17 cellular contexts compared by ENCODE assay signal in the genomic region with DNA sequence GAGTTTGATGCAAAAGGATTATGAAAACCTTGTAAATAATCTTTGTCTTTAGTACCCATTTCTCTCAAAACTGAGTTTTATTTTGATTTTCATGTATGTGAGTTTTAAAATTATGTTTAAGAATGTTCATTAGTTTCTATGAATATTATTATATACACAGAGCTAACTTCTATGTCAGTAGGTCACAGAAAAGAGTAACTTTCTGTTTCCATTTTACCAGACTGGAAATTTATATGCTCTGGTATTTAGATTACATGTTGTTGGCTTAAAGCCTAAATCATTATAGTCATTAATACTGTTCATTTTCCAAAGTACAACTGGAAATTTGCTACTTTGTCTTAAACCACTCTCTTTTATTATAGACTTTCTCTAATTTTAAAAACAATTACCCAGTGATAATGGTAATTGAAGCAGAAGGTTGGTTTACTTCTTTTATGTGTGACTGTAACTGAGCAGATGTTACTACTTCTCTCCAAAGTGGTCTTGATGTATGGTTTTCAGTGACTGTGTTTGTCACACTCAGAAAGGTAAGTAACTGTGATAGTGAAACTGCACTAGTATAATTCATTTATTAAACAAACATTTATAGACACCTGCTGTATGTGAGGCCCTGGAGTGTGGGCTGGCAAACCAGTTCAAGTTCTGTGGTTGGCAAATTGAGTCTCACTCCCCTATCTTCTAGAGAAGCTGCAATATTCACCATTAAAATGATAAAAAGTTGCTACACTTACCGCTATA. TPM values are rescaled to one million over a fixed set of nuclear protein-coding genes. Genes with fewer than 3 reads are reported as not detected.
DNase-seq lines count a peak whose midpoint lies in the region; ATAC-seq, FAIRE-seq and TF ChIP-seq lines count a peak whose summit lies in the region.
"Had no signal": no experiment of that assay in that cellular context is flagged by ENCODE, and none has a peak within 500 bp of the region (broad histone marks: within the 10 kb centered on the region; RNA-seq: fewer than 3 reads in every experiment).

No MANE protein-coding gene starts in this region.

- H2BK15ac ChIP-seq in mesendoderm (replicated peaks; ENCODE audit: low read depth), result no peak overlapping the region

- H3K36me3 ChIP-seq in keratinocyte (ENCODE audit: control insufficient read depth in 2 of 2, extremely low read depth in 1 of 2, insufficient read depth in 2 of 2, low read length in 2 of 2) (no peaks in the 10 kb centered on the region), mesendoderm (ENCODE audit: control insufficient read depth, insufficient read depth, low read length) (no peaks in the 10 kb centered on the region)

- H3K9ac ChIP-seq in keratinocyte (ENCODE audit: control insufficient read depth, extremely low read depth, insufficient read depth, low read length) (no peak overlapping the region), mesendoderm (ENCODE audit: low read length) (no peak overlapping the region)

- H3K36me3 Mint-ChIP-seq in Calu3 (ENCODE audit: insufficient read depth, unreplicated experiment), result no peaks in the 10 kb centered on the region
- H3K36me3 Mint-ChIP-seq in activated T-helper 1 cell treated with anti-CD3 and anti-CD28 coated beads, Interleukin-12 subunit alpha, Interleukin-12 subunit beta, Interleukin-2, Interleukin-4 antibody, amounts not matched to agents 30 ng/mL and 10 ng/mL and 1 ng/mL, durations not matched to agents 14 hours and 24 hours and 36 hours (ENCODE audit: low read depth), result no peaks in the 10 kb centered on the region

- no peak overlapping the region for H2AK5ac ChIP-seq in mesendoderm (ENCODE audit: low read length)

- peaks cover 61% of the 10 kb centered on the region for H3K4me1 Mint-ChIP-seq in Calu3 (ENCODE audit: low read depth, unreplicated experiment)
- H3K4me1 Mint-ChIP-seq in activated T-helper 1 cell treated with anti-CD3 and anti-CD28 coated beads, Interleukin-12 subunit alpha, Interleukin-12 subunit beta, Interleukin-2, Interleukin-4 antibody, amounts not matched to agents 30 ng/mL and 10 ng/mL and 1 ng/mL, durations not matched to agents 14 hours and 24 hours and 36 hours (ENCODE audit: low read depth), result peaks cover 17% of the 10 kb centered on the region

- CTCF ChIA-PET in Calu3 (lab: Charles Lee), result no interaction called here

- H3K79me2 ChIP-seq in keratinocyte (ENCODE audit: control insufficient read depth, insufficient read depth, low read length) (peaks cover 27% of the 10 kb centered on the region), mesendoderm (ENCODE audit: control insufficient read depth, insufficient read depth, low read length) (no peaks in the 10 kb centered on the region)

- H3K27me3 Mint-ChIP-seq in Calu3 (ENCODE audit: unreplicated experiment), result no peaks in the 10 kb centered on the region
- H3K27me3 Mint-ChIP-seq in activated T-helper 1 cell treated with anti-CD3 and anti-CD28 coated beads, Interleukin-12 subunit alpha, Interleukin-12 subunit beta, Interleukin-2, Interleukin-4 antibody, amounts not matched to agents 30 ng/mL and 10 ng/mL and 1 ng/mL, durations not matched to agents 14 hours and 24 hours and 36 hours (ENCODE audit: insufficient read depth), result peaks cover 5% of the 10 kb centered on the region

- H2AFZ ChIP-seq in keratinocyte (ENCODE audit: control insufficient read depth, low read length), result no peak overlapping the region

- H3K27ac ChIP-seq in keratinocyte (ENCODE audit: control insufficient read depth, insufficient read depth, low read length) (peak overlapping the region; percentile 84), mesendoderm (ENCODE audit: low read depth, low read length) (no peak overlapping the region)
- H3K27ac ChIP-seq: A549, C4-2B had no signal

- TF ChIP-seq CTCF in Calu3 (IDR thresholded peaks at IDR 0.05; ENCODE audit: unreplicated experiment) (no peak), keratinocyte (optimal IDR thresholded peaks at IDR 0.05 in 1 of 3, IDR thresholded peaks at IDR 0.05 in 1 of 3, conservative IDR thresholded peaks at IDR 0.05 in 1 of 3; ENCODE audit: extremely low read depth in 1 of 3, insufficient read depth in 2 of 3, low read length in 3 of 3) (no peak)

- no CpG with 5 or more reads among the region's 1 CpG for WGBS in mesendoderm (ENCODE audit: extremely low coverage, insufficient coverage, low lambda C conversion rate)

- FAIRE-seq in keratinocyte (lab: Jason Lieb, UNC), result no peak
- FAIRE-seq: A549 had no signal

- H3K4me1 ChIP-seq in keratinocyte (ENCODE audit: control insufficient read depth, extremely low read depth, insufficient read depth, low read length) (peaks cover 71% of the 10 kb centered on the region), mesendoderm (ENCODE audit: control insufficient read depth, low read depth, low read length) (no peaks in the 10 kb centered on the region)
- H3K4me1 ChIP-seq: A549 had no signal

- no peak overlapping the region for H3K4ac ChIP-seq in mesendoderm (ENCODE audit: low read depth, low read length)

- H3K4me3 ChIP-seq in keratinocyte (ENCODE audit: control insufficient read depth in 2 of 3, extremely low read depth in 1 of 3, insufficient read depth in 2 of 3, low read depth in 1 of 3, low read length in 3 of 3) (no peak overlapping the region), mesendoderm (ENCODE audit: low read length) (no peak overlapping the region)
- H3K4me3 ChIP-seq: A549 had no signal

- H3K18ac ChIP-seq in mesendoderm (ENCODE audit: low read length), result no peak overlapping the region

- dilution Hi-C loops in keratinocyte (cut with MboI; ENCODE audit: extremely low pct_ligation_motif_present, low sequenced_read_pairs), result no loop called here

- no peaks in the 10 kb centered on the region for H3K9me3 ChIP-seq in keratinocyte (ENCODE audit: control insufficient read depth, low read depth, low read length)
- H3K9me3 ChIP-seq: A549 had no signal

- intact Hi-C loops in Calu3 (cut with micrococcal nuclease; ENCODE audit: unreplicated experiment), result loop anchor here (5.0 kb wide), 1 partner anchor 144 kb away; no protein-coding TSS in a partner anchor
- intact Hi-C loops in activated T-helper 1 cell treated with anti-CD3 and anti-CD28 coated beads, Interleukin-12 subunit alpha, Interleukin-12 subunit beta, Interleukin-2, Interleukin-4 antibody, amounts not matched to agents 30 ng/mL and 10 ng/mL and 1 ng/mL, durations not matched to agents 14 hours and 24 hours and 36 hours (cut with micrococcal nuclease), result no loop called here

- no peak overlapping the region for H3K4me3 Mint-ChIP-seq in Calu3 (ENCODE audit: low read depth, unreplicated experiment)
- no peak overlapping the region for H3K4me3 Mint-ChIP-seq in activated T-helper 1 cell treated with anti-CD3 and anti-CD28 coated beads, Interleukin-12 subunit alpha, Interleukin-12 subunit beta, Interleukin-2, Interleukin-4 antibody, amounts not matched to agents 30 ng/mL and 10 ng/mL and 1 ng/mL, durations not matched to agents 14 hours and 24 hours and 36 hours
- H3K4me3 Mint-ChIP-seq: H9 had no signal

- peak; percentile 22 for DNase-seq in activated CD4-positive, alpha-beta T cell treated with anti-CD3 and anti-CD28 coated beads for 48 hours
- DNase-seq in activated CD4-positive, alpha-beta T cell treated with anti-CD3 and anti-CD28 coated beads for 1 hour, result no peak
- DNase-seq in Calu3 (no peak), keratinocyte (ENCODE audit: low read depth, low spot score) (no peak), mesendoderm (no peak)
- no peak for DNase-seq in activated T-helper 1 cell treated with anti-CD3 and anti-CD28 coated beads, Interleukin-12 subunit alpha, Interleukin-12 subunit beta, Interleukin-2, Interleukin-4 antibody, amounts not matched to agents 30 ng/mL and 10 ng/mL and 1 ng/mL, durations not matched to agents 14 hours and 24 hours and 36 hours (ENCODE audit: low spot score)
- DNase-seq: COR-L47, H9, IMR-90, Kasumi-1, NCI-H1417 treated with DMSO at 0.1 percent for 48 hours, NCI-H2029, NCI-H524, OCI-M1 had no signal

- H3K23ac ChIP-seq in mesendoderm (ENCODE audit: low read length), result no peak overlapping the region

- ATAC-seq in GM19455 (IDR thresholded peaks at IDR 0.05; ENCODE audit: unreplicated experiment), result no peak
- ATAC-seq: A549 had no signal

- peak overlapping the region; percentile 73 for H3K4me2 ChIP-seq in keratinocyte (ENCODE audit: control insufficient read depth, extremely low read depth, insufficient read depth, low read depth, low read length)
- H3K4me2 ChIP-seq in mesendoderm (ENCODE audit: low read length), result no peak overlapping the region
- H3K4me2 ChIP-seq: A549 had no signal

- no peak overlapping the region for H4K8ac ChIP-seq in mesendoderm (ENCODE audit: low read depth, low read length)

- no peak overlapping the region for H2BK120ac ChIP-seq in mesendoderm (ENCODE audit: low read depth, low read length)

- no peaks in the 10 kb centered on the region for H3K9me3 Mint-ChIP-seq in Calu3 (ENCODE audit: low read depth, unreplicated experiment)
- H3K9me3 Mint-ChIP-seq in activated T-helper 1 cell treated with anti-CD3 and anti-CD28 coated beads, Interleukin-12 subunit alpha, Interleukin-12 subunit beta, Interleukin-2, Interleukin-4 antibody, amounts not matched to agents 30 ng/mL and 10 ng/mL and 1 ng/mL, durations not matched to agents 14 hours and 24 hours and 36 hours, result no peaks in the 10 kb centered on the region
- H3K9me3 Mint-ChIP-seq: H9 had no signal

- BruUV-seq in Calu3 (replicated peaks; lab: Mats Ljungman, UMichigan), result no TSS peak

- no peaks in the 10 kb centered on the region for H3K27me3 ChIP-seq in keratinocyte (ENCODE audit: control insufficient read depth, extremely low read depth, insufficient read depth, low read length)
- H3K27me3 ChIP-seq in mesendoderm (ENCODE audit: insufficient read depth, low read length, poor library complexity), result no peaks in the 10 kb centered on the region

- H3K79me1 ChIP-seq in mesendoderm (ENCODE audit: low read length), result no peaks in the 10 kb centered on the region

- H3K56ac ChIP-seq in mesendoderm (ENCODE audit: low read length), result no peak overlapping the region

- no peaks in the 10 kb centered on the region for H4K20me1 ChIP-seq in keratinocyte (ENCODE audit: control insufficient read depth, extremely low read depth, insufficient read depth, low read length)

- no peaks in the 10 kb centered on the region for H3K9me1 ChIP-seq in keratinocyte (ENCODE audit: control insufficient read depth, extremely low read depth, insufficient read depth, low read length)

- peak overlapping the region; percentile 78 for H3K27ac Mint-ChIP-seq in Calu3 (ENCODE audit: unreplicated experiment)
- peak overlapping the region; percentile 37 for H3K27ac Mint-ChIP-seq in activated T-helper 1 cell treated with anti-CD3 and anti-CD28 coated beads, Interleukin-12 subunit alpha, Interleukin-12 subunit beta, Interleukin-2, Interleukin-4 antibody, amounts not matched to agents 30 ng/mL and 10 ng/mL and 1 ng/mL, durations not matched to agents 14 hours and 24 hours and 36 hours
- H3K27ac Mint-ChIP-seq: H9 had no signal

- H4K5ac ChIP-seq in mesendoderm (ENCODE audit: low read length), result no peak overlapping the region

- H2BK5ac ChIP-seq in mesendoderm (ENCODE audit: low read length), result no peak overlapping the region

RNA-seq across cellular contexts. Expression of gene CRYBG1, which starts 13.2 kb away (rescaled TPM):
- 40.7 and 45.4 TPM in 2 replicates for total RNA-seq in Calu3 (2022)
- 10.2 and 11.4 TPM in 2 replicates for total RNA-seq in activated T-helper 1 cell treated with anti-CD3 and anti-CD28 coated beads, Interleukin-12 subunit alpha, Interleukin-12 subunit beta, Interleukin-2, Interleukin-4 antibody, amounts not matched to agents 30 ng/mL and 10 ng/mL and 1 ng/mL, durations not matched to agents 14 hours and 24 hours and 36 hours
- 33.8 to 54.7 TPM (median 36.9 TPM) in 3 replicates for polyA plus RNA-seq in keratinocyte
- polyA plus RNA-seq in keratinocyte (2011; ENCODE audit: low read depth), result 60.7 TPM
- 20.3 and 32.0 TPM in 2 replicates for polyA plus RNA-seq in keratinocyte (2011; cell fraction: cytosol; rRNA removed)
- 51.0 and 57.2 TPM in 2 replicates for polyA plus RNA-seq in keratinocyte (2011; cell fraction: nucleus; rRNA removed)
- polyA plus RNA-seq in keratinocyte (2012; ENCODE audit: low replicate concordance), result 32.0 and 53.1 TPM in 2 replicates
- 26.5 to 85.7 TPM (median 52.9 TPM) in 3 replicates for polyA minus RNA-seq in keratinocyte
- 36.6 TPM for polyA minus RNA-seq in keratinocyte (2011; cell fraction: cytosol; rRNA and poly(A)+ RNA removed)
- 61.8 and 116 TPM in 2 replicates for polyA minus RNA-seq in keratinocyte (2011; cell fraction: nucleus; rRNA and poly(A)+ RNA removed)
- polyA plus RNA-seq in mesendoderm (2013, experiment 1 of 2), result 1.1 TPM
- 1.2 TPM for polyA plus RNA-seq in mesendoderm (2013, experiment 2 of 2)

RNA-seq across cellular contexts. Expression of gene ATG5, which starts 48.1 kb away (rescaled TPM):
- 33.3 and 35.1 TPM in 2 replicates for total RNA-seq in Calu3 (2022)
- 36.0 and 36.7 TPM in 2 replicates for total RNA-seq in activated T-helper 1 cell treated with anti-CD3 and anti-CD28 coated beads, Interleukin-12 subunit alpha, Interleukin-12 subunit beta, Interleukin-2, Interleukin-4 antibody, amounts not matched to agents 30 ng/mL and 10 ng/mL and 1 ng/mL, durations not matched to agents 14 hours and 24 hours and 36 hours
- polyA plus RNA-seq in keratinocyte, result 29.1 to 60.0 TPM (median 32.8 TPM) in 3 replicates
- 151 TPM for polyA plus RNA-seq in keratinocyte (2011; ENCODE audit: low read depth)
- 23.9 and 47.2 TPM in 2 replicates for polyA plus RNA-seq in keratinocyte (2011; cell fraction: cytosol; rRNA removed)
- polyA plus RNA-seq in keratinocyte (2011; cell fraction: nucleus; rRNA removed), result 18.6 and 25.7 TPM in 2 replicates
- polyA plus RNA-seq in keratinocyte (2012; ENCODE audit: low replicate concordance), result 27.0 and 31.8 TPM in 2 replicates
- polyA minus RNA-seq in keratinocyte, result 5.3 to 41.9 TPM (median 20.7 TPM) in 3 replicates
- 18.2 TPM for polyA minus RNA-seq in keratinocyte (2011; cell fraction: cytosol; rRNA and poly(A)+ RNA removed)
- polyA minus RNA-seq in keratinocyte (2011; cell fraction: nucleus; rRNA and poly(A)+ RNA removed), result 18.5 and 41.2 TPM in 2 replicates
- 23.9 TPM for polyA plus RNA-seq in mesendoderm (2013, experiment 1 of 2)
- polyA plus RNA-seq in mesendoderm (2013, experiment 2 of 2), result 25.5 TPM
